18 cellular contexts compared by ENCODE assay signal in genomic region chr5:59246470-59247250, GRCh38.
DNase-seq lines count a peak whose midpoint lies in the region; ATAC-seq, FAIRE-seq and TF ChIP-seq lines count a peak whose summit lies in the region.
"Had no signal": no experiment of that assay in that cellular context is flagged by ENCODE, and none has a peak within 500 bp of the region (broad histone marks: within the 10 kb centered on the region; RNA-seq: fewer than 3 reads in every experiment).

No MANE protein-coding gene starts in this region.

- no peak for ATAC-seq in pancreas
- ATAC-seq in GM18868 (IDR thresholded peaks at IDR 0.05; ENCODE audit: unreplicated experiment): no peak
- no peak for ATAC-seq in naive thymus-derived CD8-positive, alpha-beta T cell
- ATAC-seq: activated CD4-positive, CD25-positive, alpha-beta regulatory T cell treated with anti-CD3 and anti-CD28 coated beads, Interleukin-2, amount 50 U/mL, for 24 hours had no signal

- no peak overlapping the region for H3K4me3 ChIP-seq in esophagus squamous epithelium
- H3K4me3 ChIP-seq in pancreas: no peak overlapping the region

- H3K9me3 ChIP-seq in esophagus squamous epithelium (no peaks in the 10 kb centered on the region), pancreas (no peaks in the 10 kb centered on the region)
- H3K9me3 ChIP-seq: BE2C had no signal

- no peaks in the 10 kb centered on the region for H3K27me3 ChIP-seq in esophagus squamous epithelium
- no peaks in the 10 kb centered on the region for H3K27me3 ChIP-seq in pancreas
- H3K27me3 ChIP-seq: BE2C had no signal

- H3K36me3 Mint-ChIP-seq in naive thymus-derived CD8-positive, alpha-beta T cell: no peaks in the 10 kb centered on the region
- H3K36me3 Mint-ChIP-seq: activated naive CD8-positive, alpha-beta T cell treated with anti-CD3 and anti-CD28 coated beads for 36 hours had no signal

- no peak overlapping the region for H3K27ac Mint-ChIP-seq in naive thymus-derived CD8-positive, alpha-beta T cell
- H3K27ac Mint-ChIP-seq: activated naive CD8-positive, alpha-beta T cell treated with anti-CD3 and anti-CD28 coated beads for 36 hours; type B pancreatic cell had no signal

- 52% methylated on average over 3 of the region's 3 CpGs for WGBS in esophagus squamous epithelium, 2 donors
- 60 to 95% methylated on average over 3 of the region's 3 CpGs for WGBS in pancreas, 2 donors

- no peak overlapping the region for H3K4me3 Mint-ChIP-seq in naive thymus-derived CD8-positive, alpha-beta T cell
- H3K4me3 Mint-ChIP-seq: activated naive CD8-positive, alpha-beta T cell treated with anti-CD3 and anti-CD28 coated beads for 36 hours; central memory CD8-positive, alpha-beta T cell; type B pancreatic cell had no signal

- TF ChIP-seq POLR2A in esophagus squamous epithelium (IDR thresholded peaks at IDR 0.05): no peak

- H3K4me1 ChIP-seq in esophagus squamous epithelium (peaks cover 0 to 6% (median 0%) of the 10 kb centered on the region in 3 donors), pancreas (no peaks in the 10 kb centered on the region)
- H3K4me1 ChIP-seq: parathyroid adenoma had no signal

- H3K27me3 Mint-ChIP-seq in naive thymus-derived CD8-positive, alpha-beta T cell: peaks cover 0 to 25% (median 7%) of the 10 kb centered on the region in 5 donors
- H3K27me3 Mint-ChIP-seq: type B pancreatic cell had no signal

- POLR2A ChIA-PET in RWPE1 (lab: Yijun Ruan, JAX; ENCODE audit: low non-redundant PET): no interaction called here
- POLR2A ChIA-PET in HEK293T (lab: Yijun Ruan, JAX): no interaction called here
- POLR2A ChIA-PET in naive thymus-derived CD8-positive, alpha-beta T cell (lab: Charles Lee): no interaction called here

- TF ChIP-seq CTCF in RWPE1 (conservative IDR thresholded peaks at IDR 0.05; ENCODE audit: low read depth) (no peak), esophagus squamous epithelium (IDR thresholded peaks at IDR 0.05) (no peak), pancreas (IDR thresholded peaks at IDR 0.05) (no peak)

- H3K4me1 Mint-ChIP-seq in naive thymus-derived CD8-positive, alpha-beta T cell: no peaks in the 10 kb centered on the region
- H3K4me1 Mint-ChIP-seq: central memory CD8-positive, alpha-beta T cell had no signal

- DNase-seq in COLO829 (ENCODE audit: low spot score) (peak; percentile 20), RWPE1 (ENCODE audit: low spot score) (peak; percentile 5), esophagus squamous epithelium (lab: John Stamatoyannopoulos, UW) (no peak), pancreas (no peak), HEK293T (ENCODE audit: extremely low spot score) (no peak), head of caudate nucleus (no peak)
- DNase-seq in naive thymus-derived CD8-positive, alpha-beta T cell: no peak
- DNase-seq: activated naive CD8-positive, alpha-beta T cell treated with anti-CD3 and anti-CD28 coated beads for 36 hours; BE2C; erythroblast; NCI-H1092 treated with DMSO at 0.1 percent for 48 hours; NCI-H2227 treated with DMSO at 0.1 percent for 48 hours had no signal

- H3K27ac ChIP-seq in RWPE1: no peak overlapping the region
- H3K27ac ChIP-seq in esophagus squamous epithelium: peak overlapping the region in 3 of 4 donors; percentile 0 to 58 (median 38)
- H3K27ac ChIP-seq in pancreas: no peak overlapping the region
- H3K27ac ChIP-seq: parathyroid adenoma had no signal

- no peaks in the 10 kb centered on the region for H3K9me3 Mint-ChIP-seq in naive thymus-derived CD8-positive, alpha-beta T cell
- H3K9me3 Mint-ChIP-seq: activated naive CD8-positive, alpha-beta T cell treated with anti-CD3 and anti-CD28 coated beads for 36 hours; central memory CD8-positive, alpha-beta T cell; type B pancreatic cell had no signal

- intact Hi-C loops in esophagus squamous epithelium (cut with DNase I) (no loop called here), pancreas (cut with DNase I) (no loop called here), head of caudate nucleus (cut with DNase I) (no loop called here)

- FAIRE-seq in pancreas (lab: Jason Lieb, UNC): peak; percentile 85
- FAIRE-seq: GM12891 had no signal

- CTCF ChIA-PET in RWPE1 (lab: Yijun Ruan, JAX) (interaction anchor here (0.6 kb wide), 1 partner anchor 360 kb away, joined by 3 read pairs; no protein-coding TSS in a partner anchor), HEK293T (lab: Yijun Ruan, JAX) (no interaction called here)

- H3K36me3 ChIP-seq in esophagus squamous epithelium (no peaks in the 10 kb centered on the region), pancreas (no peaks in the 10 kb centered on the region)
- H3K36me3 ChIP-seq: BE2C had no signal

TF ChIP-seq in HEK293T, 16 proteins besides CTCF, POLR2A, EP300 and RAD21:
- TF ChIP-seq FOXK2 (IDR thresholded peaks at IDR 0.05): no peak
- no peak for TF ChIP-seq LEF1 (IDR thresholded peaks at IDR 0.05; ENCODE audit: borderline replicate concordance)
- TF ChIP-seq SP1 (IDR thresholded peaks at IDR 0.05): no peak
- no peak for TF ChIP-seq L3MBTL2 (conservative IDR thresholded peaks at IDR 0.05)
- no peak for TF ChIP-seq ARNT (IDR thresholded peaks at IDR 0.05)
- TF ChIP-seq CTBP1 (IDR thresholded peaks at IDR 0.05; ENCODE audit: borderline replicate concordance): no peak
- no peak for TF ChIP-seq BHLHE40 (IDR thresholded peaks at IDR 0.05; ENCODE audit: borderline replicate concordance)
- TF ChIP-seq, protein P1, sequence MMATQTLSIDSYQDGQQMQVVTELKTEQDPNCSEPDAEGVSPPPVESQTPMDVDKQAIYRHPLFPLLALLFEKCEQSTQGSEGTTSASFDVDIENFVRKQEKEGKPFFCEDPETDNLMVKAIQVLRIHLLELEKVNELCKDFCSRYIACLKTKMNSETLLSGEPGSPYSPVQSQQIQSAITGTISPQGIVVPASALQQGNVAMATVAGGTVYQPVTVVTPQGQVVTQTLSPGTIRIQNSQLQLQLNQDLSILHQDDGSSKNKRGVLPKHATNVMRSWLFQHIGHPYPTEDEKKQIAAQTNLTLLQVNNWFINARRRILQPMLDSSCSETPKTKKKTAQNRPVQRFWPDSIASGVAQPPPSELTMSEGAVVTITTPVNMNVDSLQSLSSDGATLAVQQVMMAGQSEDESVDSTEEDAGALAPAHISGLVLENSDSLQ (IDR thresholded peaks at IDR 0.05): no peak
- no peak for TF ChIP-seq ZNF384 (IDR thresholded peaks at IDR 0.05)
- TF ChIP-seq ELF4 (IDR thresholded peaks at IDR 0.05): no peak
- TF ChIP-seq HDGF (IDR thresholded peaks at IDR 0.05; ENCODE audit: borderline replicate concordance): no peak
- no peak for TF ChIP-seq FOXM1 (IDR thresholded peaks at IDR 0.05; ENCODE audit: borderline replicate concordance)
- TF ChIP-seq NFRKB (IDR thresholded peaks at IDR 0.05): no peak
- no peak for TF ChIP-seq FOXA1 (IDR thresholded peaks at IDR 0.05)
- no peak for TF ChIP-seq SUZ12 (IDR thresholded peaks at IDR 0.05)
- no peak for TF ChIP-seq TARDBP (IDR thresholded peaks at IDR 0.05)

Comparison
In these comparisons a context has a peak if more than half of its experiments do, and no peak if none do; other contexts are left out.
1. DNase-seq: peak in COLO829 (single experiment) and RWPE1 (single experiment); none in esophagus squamous epithelium (single experiment), pancreas (0 of 6), HEK293T (single experiment), head of caudate nucleus (0 of 42) and naive thymus-derived CD8-positive, alpha-beta T cell (0 of 10).
2. H3K27ac ChIP-seq: peak in esophagus squamous epithelium (3 of 4); none in RWPE1 (single experiment) and pancreas (0 of 4).